In the genomic region with DNA sequence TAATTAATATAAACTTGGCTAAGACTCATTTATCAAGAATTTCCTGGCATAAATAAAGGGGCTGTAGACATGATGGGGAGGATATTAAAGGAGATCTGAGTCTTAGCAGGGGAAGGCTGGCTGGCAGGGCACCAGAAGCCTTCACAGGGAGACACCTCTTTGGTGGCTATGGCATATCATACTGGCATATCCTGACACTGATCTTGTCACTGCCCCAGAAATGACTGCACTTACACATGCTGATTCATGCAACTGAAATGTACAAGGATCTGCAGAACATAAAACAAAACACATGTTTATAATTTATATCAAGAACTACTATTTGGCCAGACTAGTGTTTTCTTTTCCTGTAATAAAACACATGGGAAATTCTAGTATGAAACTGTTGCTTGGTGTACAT, we compare ENCODE assay signal across 19 cellular contexts. TPM values are rescaled to one million over a fixed set of nuclear protein-coding genes. Genes with fewer than 3 reads are reported as not detected.
DNase-seq lines count a peak whose midpoint lies in the region; ATAC-seq and TF ChIP-seq lines count a peak whose summit lies in the region.
"Had no signal": no experiment of that assay in that cellular context is flagged by ENCODE, and none has a peak within 500 bp of the region (broad histone marks: within the 10 kb centered on the region; RNA-seq: fewer than 3 reads in every experiment).

No MANE protein-coding gene starts in this region.

- CTCF ChIA-PET in MCF 10A (lab: Yijun Ruan, JAX) = no interaction called here
- CTCF ChIA-PET in CD4-positive, alpha-beta memory T cell (lab: Charles Lee; ENCODE audit: partially characterized antibody) = no interaction called here

- POLR2A ChIA-PET in MCF 10A (lab: Yijun Ruan, JAX) = no interaction called here
- POLR2A ChIA-PET in CD4-positive, alpha-beta memory T cell (lab: Charles Lee; ENCODE audit: partially characterized antibody) = no interaction called here

- no peaks in the 10 kb centered on the region for H3K4me1 Mint-ChIP-seq in MCF 10A (ENCODE audit: insufficient read depth, unreplicated experiment)
- peaks cover 3 to 5% (median 5%) of the 10 kb centered on the region in 4 donors for H3K4me1 Mint-ChIP-seq in CD4-positive, alpha-beta memory T cell

- intact Hi-C loops in MCF 10A (cut with micrococcal nuclease) = no loop called here
- intact Hi-C loops in breast epithelium (cut with DNase I; ENCODE audit: low total_unique reads) = no loop called here
- intact Hi-C loops in CD4-positive, alpha-beta memory T cell (cut with micrococcal nuclease) = no loop called here

- no peak overlapping the region for H3K4me3 ChIP-seq in breast epithelium
- no peak overlapping the region for H3K4me3 ChIP-seq in CD4-positive, alpha-beta memory T cell (ENCODE audit: low read length in 2 of 2)

- peak overlapping the region; percentile 65 for H3K27ac Mint-ChIP-seq in MCF 10A (ENCODE audit: low read depth, unreplicated experiment)
- no peak overlapping the region for H3K27ac Mint-ChIP-seq in CD4-positive, alpha-beta memory T cell
- H3K27ac Mint-ChIP-seq: activated CD4-positive, alpha-beta T cell treated with anti-CD3 and anti-CD28 coated beads for 36 hours; activated naive CD8-positive, alpha-beta T cell; progenitor cell of endocrine pancreas had no signal

- H3K27ac ChIP-seq in breast epithelium = no peak overlapping the region
- H3K27ac ChIP-seq in CD4-positive, alpha-beta memory T cell (ENCODE audit: low read depth, low read length) = no peak overlapping the region
- H3K27ac ChIP-seq: 22Rv1 had no signal

- H3K4me3 Mint-ChIP-seq in MCF 10A (ENCODE audit: unreplicated experiment) = no peak overlapping the region
- H3K4me3 Mint-ChIP-seq in CD4-positive, alpha-beta memory T cell = no peak overlapping the region
- H3K4me3 Mint-ChIP-seq: activated CD4-positive, alpha-beta T cell treated with anti-CD3 and anti-CD28 coated beads for 36 hours; activated naive CD8-positive, alpha-beta T cell had no signal

- no TSS peak for BruUV-seq in MCF 10A (replicated peaks; lab: Mats Ljungman, UMichigan)

- H3K27me3 ChIP-seq in breast epithelium = no peaks in the 10 kb centered on the region
- no peaks in the 10 kb centered on the region for H3K27me3 ChIP-seq in CD4-positive, alpha-beta memory T cell (ENCODE audit: insufficient read depth, low read length)

- no peaks in the 10 kb centered on the region for H3K9me3 Mint-ChIP-seq in MCF 10A (ENCODE audit: unreplicated experiment)
- peaks cover 0 to under 1% (median 0%) of the 10 kb centered on the region in 8 donors for H3K9me3 Mint-ChIP-seq in CD4-positive, alpha-beta memory T cell

- no peaks in the 10 kb centered on the region for H3K27me3 Mint-ChIP-seq in MCF 10A (ENCODE audit: insufficient read depth, unreplicated experiment)
- H3K27me3 Mint-ChIP-seq in CD4-positive, alpha-beta memory T cell = no peaks in the 10 kb centered on the region
- H3K27me3 Mint-ChIP-seq: progenitor cell of endocrine pancreas had no signal

- TF ChIP-seq POLR2A in breast epithelium (IDR thresholded peaks at IDR 0.05) = no peak

- peak; percentile 27 for DNase-seq in MCF 10A (ENCODE audit: unreplicated experiment)
- no peak for DNase-seq in breast epithelium (ENCODE audit: low spot score in 2 of 2)
- peak; percentile 15 for DNase-seq in amniotic epithelial cell (ENCODE audit: low read depth)
- DNase-seq in fibroblast of peridontal ligament (ENCODE audit: extremely low read depth) = peak; percentile 76
- DNase-seq in CD4-positive, alpha-beta memory T cell = no peak
- DNase-seq in globus pallidus (ENCODE audit: low spot score) = no peak
- DNase-seq: activated CD4-positive, alpha-beta T cell treated with anti-CD3 and anti-CD28 coated beads for 36 hours; activated T-cell treated with anti-CD3 and anti-CD28 coated beads for 4 hours; NCI-H1105; substantia nigra had no signal

- H3K9me3 ChIP-seq in breast epithelium = peaks cover under 1 to 3% of the 10 kb centered on the region in 2 donors
- no peaks in the 10 kb centered on the region for H3K9me3 ChIP-seq in CD4-positive, alpha-beta memory T cell (ENCODE audit: control insufficient read depth in 1 of 2, low read length in 2 of 2)

- ATAC-seq in HG03521 (IDR thresholded peaks at IDR 0.05; ENCODE audit: unreplicated experiment) (no peak), HG03108 (IDR thresholded peaks at IDR 0.05; ENCODE audit: unreplicated experiment) (no peak)
- ATAC-seq: activated CD4-positive, alpha-beta T cell treated with anti-CD3 and anti-CD28 coated beads for 36 hours; Right ventricle myocardium inferior had no signal

- H3K4me1 ChIP-seq in breast epithelium = no peaks in the 10 kb centered on the region
- no peaks in the 10 kb centered on the region for H3K4me1 ChIP-seq in CD4-positive, alpha-beta memory T cell (ENCODE audit: insufficient read depth, low read length)

- TF ChIP-seq CTCF in MCF 10A (IDR thresholded peaks at IDR 0.05; ENCODE audit: unreplicated experiment) (no peak), breast epithelium (IDR thresholded peaks at IDR 0.05) (no peak)

- H3K36me3 ChIP-seq in breast epithelium = no peaks in the 10 kb centered on the region
- no peaks in the 10 kb centered on the region for H3K36me3 ChIP-seq in CD4-positive, alpha-beta memory T cell (ENCODE audit: insufficient read depth, low read length)

- H3K36me3 Mint-ChIP-seq in MCF 10A (ENCODE audit: insufficient read depth, unreplicated experiment) = no peaks in the 10 kb centered on the region
- H3K36me3 Mint-ChIP-seq in CD4-positive, alpha-beta memory T cell = no peaks in the 10 kb centered on the region
- H3K36me3 Mint-ChIP-seq: activated naive CD8-positive, alpha-beta T cell had no signal

RNA-seq across cellular contexts. Expression of gene LIPN, which starts 5.5 kb away (rescaled TPM):
- total RNA-seq in MCF 10A (2022) = not detected in 2 replicates
- total RNA-seq in breast epithelium = not detected
- not detected for total RNA-seq in CD4-positive, alpha-beta memory T cell
- polyA plus RNA-seq in CD4-positive, alpha-beta memory T cell = under 1 TPM in 1 of 2 donors, not detected in 1; 0.22 TPM
- total RNA-seq: activated CD4-positive, alpha-beta T cell treated with anti-CD3 and anti-CD28 coated beads for 36 hours; progenitor cell of endocrine pancreas; Right ventricle myocardium inferior; T-helper 2 cell treated with Interferon-gamma antibody and Interleukin-4, amounts not matched to agents 100 ng/mL and 5 ng/mL, for 36 hours had no signal

RNA-seq across cellular contexts. Expression of gene LIPK, which starts 48.2 kb away (rescaled TPM):
- total RNA-seq in MCF 10A (2022) = not detected in 2 replicates
- 1 to 10 TPM in 1 of 3 donors, under 1 TPM in 1, not detected in 1; 0.66 to 3.2 TPM for total RNA-seq in breast epithelium
- not detected for total RNA-seq in CD4-positive, alpha-beta memory T cell
- polyA plus RNA-seq in CD4-positive, alpha-beta memory T cell = not detected
- total RNA-seq: activated CD4-positive, alpha-beta T cell treated with anti-CD3 and anti-CD28 coated beads for 36 hours; liver; progenitor cell of endocrine pancreas; Right ventricle myocardium inferior; T-helper 2 cell treated with Interferon-gamma antibody and Interleukin-4, amounts not matched to agents 100 ng/mL and 5 ng/mL, for 36 hours had no signal
- polyA plus RNA-seq: liver had no signal

RNA-seq across cellular contexts. Expression of gene LIPM, which starts 48.3 kb away (rescaled TPM):
- not detected in 2 replicates for total RNA-seq in MCF 10A (2022)
- not detected for total RNA-seq in breast epithelium
- not detected for total RNA-seq in CD4-positive, alpha-beta memory T cell
- polyA plus RNA-seq in CD4-positive, alpha-beta memory T cell = not detected
- total RNA-seq: activated CD4-positive, alpha-beta T cell treated with anti-CD3 and anti-CD28 coated beads for 36 hours; liver; progenitor cell of endocrine pancreas; Right ventricle myocardium inferior; T-helper 2 cell treated with Interferon-gamma antibody and Interleukin-4, amounts not matched to agents 100 ng/mL and 5 ng/mL, for 36 hours had no signal
- polyA plus RNA-seq: esophagus, liver had no signal

Comparison
In these comparisons a context has a peak if more than half of its experiments do, and no peak if none do; other contexts are left out.
1. DNase-seq: peak in MCF 10A (single experiment), amniotic epithelial cell (single experiment) and fibroblast of peridontal ligament (single experiment); none in breast epithelium (0 of 2), CD4-positive, alpha-beta memory T cell (0 of 5) and globus pallidus (single experiment).